In the genomic region with DNA sequence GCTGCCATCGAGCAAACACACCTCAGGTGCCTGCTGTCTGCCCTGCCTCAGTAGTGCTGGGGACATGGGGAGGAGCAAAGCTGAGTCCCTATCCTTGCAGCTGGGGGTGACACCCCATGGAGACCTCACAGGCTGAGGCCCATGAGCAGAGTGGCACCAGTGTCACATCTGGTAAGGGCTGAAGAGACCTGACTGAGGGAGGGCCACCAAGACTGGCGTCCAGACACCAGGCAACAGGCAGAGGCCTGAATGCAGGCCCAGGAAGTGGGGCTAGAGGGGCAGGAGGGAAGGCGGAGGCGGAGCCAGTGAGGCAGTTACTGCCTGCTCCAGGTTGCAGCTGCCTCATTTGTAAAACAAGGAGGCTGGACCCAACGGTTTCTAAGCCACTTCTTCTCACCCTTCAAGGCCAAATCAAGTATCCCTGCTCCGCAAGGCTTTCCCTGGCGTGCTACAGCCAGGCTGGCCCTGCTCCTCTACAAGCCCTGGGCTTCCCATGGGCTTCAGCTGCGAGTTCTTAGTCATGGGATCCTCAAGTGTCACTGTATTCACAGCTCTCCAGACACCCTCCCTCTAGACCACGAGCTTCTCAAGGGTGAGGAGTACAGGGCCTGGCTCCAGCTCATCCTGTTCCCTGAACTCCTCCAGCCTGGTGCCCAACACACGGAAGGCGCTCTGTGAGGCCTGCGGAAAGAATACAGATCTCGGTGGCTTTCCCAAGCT, we compare ENCODE assay signal across 1 cellular context.
TF ChIP-seq lines count a peak whose summit lies in the region.

No MANE protein-coding gene starts in this region.

TF ChIP-seq in HepG2, 621 proteins besides CTCF, POLR2A, EP300 and RAD21 (continues in another document):
- TF ChIP-seq, protein P1, sequence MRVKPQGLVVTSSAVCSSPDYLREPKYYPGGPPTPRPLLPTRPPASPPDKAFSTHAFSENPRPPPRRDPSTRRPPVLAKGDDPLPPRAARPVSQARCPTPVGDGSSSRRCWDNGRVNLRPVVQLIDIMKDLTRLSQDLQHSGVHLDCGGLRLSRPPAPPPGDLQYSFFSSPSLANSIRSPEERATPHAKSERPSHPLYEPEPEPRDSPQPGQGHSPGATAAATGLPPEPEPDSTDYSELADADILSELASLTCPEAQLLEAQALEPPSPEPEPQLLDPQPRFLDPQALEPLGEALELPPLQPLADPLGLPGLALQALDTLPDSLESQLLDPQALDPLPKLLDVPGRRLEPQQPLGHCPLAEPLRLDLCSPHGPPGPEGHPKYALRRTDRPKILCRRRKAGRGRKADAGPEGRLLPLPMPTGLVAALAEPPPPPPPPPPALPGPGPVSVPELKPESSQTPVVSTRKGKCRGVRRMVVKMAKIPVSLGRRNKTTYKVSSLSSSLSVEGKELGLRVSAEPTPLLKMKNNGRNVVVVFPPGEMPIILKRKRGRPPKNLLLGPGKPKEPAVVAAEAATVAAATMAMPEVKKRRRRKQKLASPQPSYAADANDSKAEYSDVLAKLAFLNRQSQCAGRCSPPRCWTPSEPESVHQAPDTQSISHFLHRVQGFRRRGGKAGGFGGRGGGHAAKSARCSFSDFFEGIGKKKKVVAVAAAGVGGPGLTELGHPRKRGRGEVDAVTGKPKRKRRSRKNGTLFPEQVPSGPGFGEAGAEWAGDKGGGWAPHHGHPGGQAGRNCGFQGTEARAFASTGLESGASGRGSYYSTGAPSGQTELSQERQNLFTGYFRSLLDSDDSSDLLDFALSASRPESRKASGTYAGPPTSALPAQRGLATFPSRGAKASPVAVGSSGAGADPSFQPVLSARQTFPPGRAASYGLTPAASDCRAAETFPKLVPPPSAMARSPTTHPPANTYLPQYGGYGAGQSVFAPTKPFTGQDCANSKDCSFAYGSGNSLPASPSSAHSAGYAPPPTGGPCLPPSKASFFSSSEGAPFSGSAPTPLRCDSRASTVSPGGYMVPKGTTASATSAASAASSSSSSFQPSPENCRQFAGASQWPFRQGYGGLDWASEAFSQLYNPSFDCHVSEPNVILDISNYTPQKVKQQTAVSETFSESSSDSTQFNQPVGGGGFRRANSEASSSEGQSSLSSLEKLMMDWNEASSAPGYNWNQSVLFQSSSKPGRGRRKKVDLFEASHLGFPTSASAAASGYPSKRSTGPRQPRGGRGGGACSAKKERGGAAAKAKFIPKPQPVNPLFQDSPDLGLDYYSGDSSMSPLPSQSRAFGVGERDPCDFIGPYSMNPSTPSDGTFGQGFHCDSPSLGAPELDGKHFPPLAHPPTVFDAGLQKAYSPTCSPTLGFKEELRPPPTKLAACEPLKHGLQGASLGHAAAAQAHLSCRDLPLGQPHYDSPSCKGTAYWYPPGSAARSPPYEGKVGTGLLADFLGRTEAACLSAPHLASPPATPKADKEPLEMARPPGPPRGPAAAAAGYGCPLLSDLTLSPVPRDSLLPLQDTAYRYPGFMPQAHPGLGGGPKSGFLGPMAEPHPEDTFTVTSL (CRISPR knock-in tag; IDR thresholded peaks at IDR 0.05; ENCODE audit: borderline replicate concordance): no peak
- TF ChIP-seq, protein P2, sequence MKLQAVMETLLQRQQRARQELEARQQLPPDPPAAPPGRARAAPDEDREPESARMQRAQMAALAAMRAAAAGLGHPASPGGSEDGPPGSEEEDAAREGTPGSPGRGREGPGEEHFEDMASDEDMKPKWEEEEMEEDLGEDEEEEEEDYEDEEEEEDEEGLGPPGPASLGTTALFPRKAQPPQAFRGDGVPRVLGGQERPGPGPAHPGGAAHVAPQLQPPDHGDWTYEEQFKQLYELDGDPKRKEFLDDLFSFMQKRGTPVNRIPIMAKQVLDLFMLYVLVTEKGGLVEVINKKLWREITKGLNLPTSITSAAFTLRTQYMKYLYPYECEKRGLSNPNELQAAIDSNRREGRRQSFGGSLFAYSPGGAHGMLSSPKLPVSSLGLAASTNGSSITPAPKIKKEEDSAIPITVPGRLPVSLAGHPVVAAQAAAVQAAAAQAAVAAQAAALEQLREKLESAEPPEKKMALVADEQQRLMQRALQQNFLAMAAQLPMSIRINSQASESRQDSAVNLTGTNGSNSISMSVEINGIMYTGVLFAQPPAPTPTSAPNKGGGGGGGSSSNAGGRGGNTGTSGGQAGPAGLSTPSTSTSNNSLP (IDR thresholded peaks at IDR 0.05; ENCODE audit: low read depth, low read length): no peak
- TF ChIP-seq, protein P3, sequence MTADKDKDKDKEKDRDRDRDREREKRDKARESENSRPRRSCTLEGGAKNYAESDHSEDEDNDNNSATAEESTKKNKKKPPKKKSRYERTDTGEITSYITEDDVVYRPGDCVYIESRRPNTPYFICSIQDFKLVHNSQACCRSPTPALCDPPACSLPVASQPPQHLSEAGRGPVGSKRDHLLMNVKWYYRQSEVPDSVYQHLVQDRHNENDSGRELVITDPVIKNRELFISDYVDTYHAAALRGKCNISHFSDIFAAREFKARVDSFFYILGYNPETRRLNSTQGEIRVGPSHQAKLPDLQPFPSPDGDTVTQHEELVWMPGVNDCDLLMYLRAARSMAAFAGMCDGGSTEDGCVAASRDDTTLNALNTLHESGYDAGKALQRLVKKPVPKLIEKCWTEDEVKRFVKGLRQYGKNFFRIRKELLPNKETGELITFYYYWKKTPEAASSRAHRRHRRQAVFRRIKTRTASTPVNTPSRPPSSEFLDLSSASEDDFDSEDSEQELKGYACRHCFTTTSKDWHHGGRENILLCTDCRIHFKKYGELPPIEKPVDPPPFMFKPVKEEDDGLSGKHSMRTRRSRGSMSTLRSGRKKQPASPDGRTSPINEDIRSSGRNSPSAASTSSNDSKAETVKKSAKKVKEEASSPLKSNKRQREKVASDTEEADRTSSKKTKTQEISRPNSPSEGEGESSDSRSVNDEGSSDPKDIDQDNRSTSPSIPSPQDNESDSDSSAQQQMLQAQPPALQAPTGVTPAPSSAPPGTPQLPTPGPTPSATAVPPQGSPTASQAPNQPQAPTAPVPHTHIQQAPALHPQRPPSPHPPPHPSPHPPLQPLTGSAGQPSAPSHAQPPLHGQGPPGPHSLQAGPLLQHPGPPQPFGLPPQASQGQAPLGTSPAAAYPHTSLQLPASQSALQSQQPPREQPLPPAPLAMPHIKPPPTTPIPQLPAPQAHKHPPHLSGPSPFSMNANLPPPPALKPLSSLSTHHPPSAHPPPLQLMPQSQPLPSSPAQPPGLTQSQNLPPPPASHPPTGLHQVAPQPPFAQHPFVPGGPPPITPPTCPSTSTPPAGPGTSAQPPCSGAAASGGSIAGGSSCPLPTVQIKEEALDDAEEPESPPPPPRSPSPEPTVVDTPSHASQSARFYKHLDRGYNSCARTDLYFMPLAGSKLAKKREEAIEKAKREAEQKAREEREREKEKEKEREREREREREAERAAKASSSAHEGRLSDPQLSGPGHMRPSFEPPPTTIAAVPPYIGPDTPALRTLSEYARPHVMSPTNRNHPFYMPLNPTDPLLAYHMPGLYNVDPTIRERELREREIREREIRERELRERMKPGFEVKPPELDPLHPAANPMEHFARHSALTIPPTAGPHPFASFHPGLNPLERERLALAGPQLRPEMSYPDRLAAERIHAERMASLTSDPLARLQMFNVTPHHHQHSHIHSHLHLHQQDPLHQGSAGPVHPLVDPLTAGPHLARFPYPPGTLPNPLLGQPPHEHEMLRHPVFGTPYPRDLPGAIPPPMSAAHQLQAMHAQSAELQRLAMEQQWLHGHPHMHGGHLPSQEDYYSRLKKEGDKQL (CRISPR knock-in tag; IDR thresholded peaks at IDR 0.05; ENCODE audit: low read depth): no peak
- no peak for TF ChIP-seq MTF2 (CRISPR knock-in tag; IDR thresholded peaks at IDR 0.05; ENCODE audit: borderline replicate concordance)
- TF ChIP-seq ZNF652 (CRISPR knock-in tag; IDR thresholded peaks at IDR 0.05; ENCODE audit: borderline replicate concordance, low read depth): no peak
- TF ChIP-seq PTBP1 (IDR thresholded peaks at IDR 0.05; ENCODE audit: low read depth, low read length, poor library complexity, severe bottlenecking): no peak
- TF ChIP-seq, protein P4, sequence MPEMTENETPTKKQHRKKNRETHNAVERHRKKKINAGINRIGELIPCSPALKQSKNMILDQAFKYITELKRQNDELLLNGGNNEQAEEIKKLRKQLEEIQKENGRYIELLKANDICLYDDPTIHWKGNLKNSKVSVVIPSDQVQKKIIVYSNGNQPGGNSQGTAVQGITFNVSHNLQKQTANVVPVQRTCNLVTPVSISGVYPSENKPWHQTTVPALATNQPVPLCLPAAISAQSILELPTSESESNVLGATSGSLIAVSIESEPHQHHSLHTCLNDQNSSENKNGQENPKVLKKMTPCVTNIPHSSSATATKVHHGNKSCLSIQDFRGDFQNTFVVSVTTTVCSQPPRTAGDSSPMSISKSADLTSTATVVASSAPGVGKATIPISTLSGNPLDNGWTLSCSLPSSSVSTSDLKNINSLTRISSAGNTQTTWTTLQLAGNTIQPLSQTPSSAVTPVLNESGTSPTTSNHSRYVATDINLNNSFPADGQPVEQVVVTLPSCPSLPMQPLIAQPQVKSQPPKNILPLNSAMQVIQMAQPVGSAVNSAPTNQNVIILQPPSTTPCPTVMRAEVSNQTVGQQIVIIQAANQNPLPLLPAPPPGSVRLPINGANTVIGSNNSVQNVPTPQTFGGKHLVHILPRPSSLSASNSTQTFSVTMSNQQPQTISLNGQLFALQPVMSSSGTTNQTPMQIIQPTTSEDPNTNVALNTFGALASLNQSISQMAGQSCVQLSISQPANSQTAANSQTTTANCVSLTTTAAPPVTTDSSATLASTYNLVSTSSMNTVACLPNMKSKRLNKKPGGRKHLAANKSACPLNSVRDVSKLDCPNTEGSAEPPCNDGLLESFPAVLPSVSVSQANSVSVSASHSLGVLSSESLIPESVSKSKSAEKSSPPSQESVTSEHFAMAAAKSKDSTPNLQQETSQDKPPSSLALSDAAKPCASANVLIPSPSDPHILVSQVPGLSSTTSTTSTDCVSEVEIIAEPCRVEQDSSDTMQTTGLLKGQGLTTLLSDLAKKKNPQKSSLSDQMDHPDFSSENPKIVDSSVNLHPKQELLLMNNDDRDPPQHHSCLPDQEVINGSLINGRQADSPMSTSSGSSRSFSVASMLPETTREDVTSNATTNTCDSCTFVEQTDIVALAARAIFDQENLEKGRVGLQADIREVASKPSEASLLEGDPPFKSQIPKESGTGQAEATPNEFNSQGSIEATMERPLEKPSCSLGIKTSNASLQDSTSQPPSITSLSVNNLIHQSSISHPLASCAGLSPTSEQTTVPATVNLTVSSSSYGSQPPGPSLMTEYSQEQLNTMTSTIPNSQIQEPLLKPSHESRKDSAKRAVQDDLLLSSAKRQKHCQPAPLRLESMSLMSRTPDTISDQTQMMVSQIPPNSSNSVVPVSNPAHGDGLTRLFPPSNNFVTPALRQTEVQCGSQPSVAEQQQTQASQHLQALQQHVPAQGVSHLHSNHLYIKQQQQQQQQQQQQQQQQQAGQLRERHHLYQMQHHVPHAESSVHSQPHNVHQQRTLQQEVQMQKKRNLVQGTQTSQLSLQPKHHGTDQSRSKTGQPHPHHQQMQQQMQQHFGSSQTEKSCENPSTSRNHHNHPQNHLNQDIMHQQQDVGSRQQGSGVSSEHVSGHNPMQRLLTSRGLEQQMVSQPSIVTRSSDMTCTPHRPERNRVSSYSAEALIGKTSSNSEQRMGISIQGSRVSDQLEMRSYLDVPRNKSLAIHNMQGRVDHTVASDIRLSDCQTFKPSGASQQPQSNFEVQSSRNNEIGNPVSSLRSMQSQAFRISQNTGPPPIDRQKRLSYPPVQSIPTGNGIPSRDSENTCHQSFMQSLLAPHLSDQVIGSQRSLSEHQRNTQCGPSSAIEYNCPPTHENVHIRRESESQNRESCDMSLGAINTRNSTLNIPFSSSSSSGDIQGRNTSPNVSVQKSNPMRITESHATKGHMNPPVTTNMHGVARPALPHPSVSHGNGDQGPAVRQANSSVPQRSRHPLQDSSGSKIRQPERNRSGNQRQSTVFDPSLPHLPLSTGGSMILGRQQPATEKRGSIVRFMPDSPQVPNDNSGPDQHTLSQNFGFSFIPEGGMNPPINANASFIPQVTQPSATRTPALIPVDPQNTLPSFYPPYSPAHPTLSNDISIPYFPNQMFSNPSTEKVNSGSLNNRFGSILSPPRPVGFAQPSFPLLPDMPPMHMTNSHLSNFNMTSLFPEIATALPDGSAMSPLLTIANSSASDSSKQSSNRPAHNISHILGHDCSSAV (CRISPR knock-in tag; IDR thresholded peaks at IDR 0.05; ENCODE audit: borderline replicate concordance): no peak
- no peak for TF ChIP-seq ZNF160 (CRISPR knock-in tag; IDR thresholded peaks at IDR 0.05)
